ENCODE assay signal across 21 cellular contexts in genomic region chr11:131467645-131468270, GRCh38.
"Had no signal": no experiment of that assay in that cellular context is flagged by ENCODE, and none has a peak within 500 bp of the region (broad histone marks: within the 10 kb centered on the region; RNA-seq: fewer than 3 reads in every experiment).

No MANE protein-coding gene starts in this region.

- H3K36me3 ChIP-seq: breast epithelium, left lung, ovary, prostate gland, transverse colon, WERI-Rb-1 had no signal

- H3K27me3 ChIP-seq: ovary, transverse colon had no signal

- H3K9me3 ChIP-seq: breast epithelium, left lung, ovary, prostate gland, transverse colon had no signal

- H3K27ac ChIP-seq: breast epithelium, coronary artery, epithelial cell of prostate, left lung, ovary, prostate gland, skin epidermis, transverse colon, WERI-Rb-1 had no signal

- H3K4me1 Mint-ChIP-seq: activated CD4-positive, alpha-beta T cell treated with anti-CD3 and anti-CD28 coated beads, Interleukin-2, amount 10 ng/mL, durations not matched to agents 7 days and 5 days; stimulated activated memory B cell treated with anti-CD40 and anti-IgM and Interleukin-4, amounts not matched to agents 10 μg/mL and 1 μg/mL and 100 μg/mL, for 72 hours had no signal

- H3K4me1 ChIP-seq: breast epithelium, left lung, prostate gland, transverse colon had no signal

- H3K9me3 Mint-ChIP-seq: activated CD4-positive, alpha-beta T cell treated with anti-CD3 and anti-CD28 coated beads, Interleukin-2, amount 10 ng/mL, durations not matched to agents 7 days and 5 days; activated CD8-positive, alpha-beta T cell treated with anti-CD3 and anti-CD28 coated beads for 36 hours; naive thymus-derived CD8-positive, alpha-beta T cell had no signal

- H3K4me3 ChIP-seq: breast epithelium, coronary artery, left lung, lung, ovary, prostate gland, skin epidermis, transverse colon had no signal

- H3K27ac Mint-ChIP-seq: activated CD4-positive, alpha-beta T cell treated with anti-CD3 and anti-CD28 coated beads, Interleukin-2, amount 10 ng/mL, durations not matched to agents 7 days and 5 days; activated CD8-positive, alpha-beta T cell treated with anti-CD3 and anti-CD28 coated beads for 36 hours; activated naive CD4-positive, alpha-beta T cell treated with anti-CD3 and anti-CD28 coated beads, Interleukin-2, amount 50 U/mL, for 72 hours; naive thymus-derived CD8-positive, alpha-beta T cell; stimulated activated memory B cell treated with anti-CD40 and anti-IgM and Interleukin-4, amounts not matched to agents 10 μg/mL and 1 μg/mL and 100 μg/mL, for 72 hours had no signal

- H3K4me3 Mint-ChIP-seq: activated CD4-positive, alpha-beta T cell treated with anti-CD3 and anti-CD28 coated beads, Interleukin-2, amount 10 ng/mL, durations not matched to agents 7 days and 5 days; activated CD8-positive, alpha-beta T cell treated with anti-CD3 and anti-CD28 coated beads for 36 hours; naive thymus-derived CD8-positive, alpha-beta T cell; stimulated activated memory B cell treated with anti-CD40 and anti-IgM and Interleukin-4, amounts not matched to agents 10 μg/mL and 1 μg/mL and 100 μg/mL, for 72 hours had no signal

- DNase-seq: activated CD4-positive, alpha-beta T cell treated with anti-CD3 and anti-CD28 coated beads, Interleukin-2, amount 10 ng/mL, durations not matched to agents 7 days and 5 days; activated CD4-positive, CD25-positive, alpha-beta regulatory T cell treated with anti-CD3 and anti-CD28 coated beads, Interleukin-2, amount 50 U/mL, for 72 hours; activated CD8-positive, alpha-beta T cell treated with anti-CD3 and anti-CD28 coated beads for 36 hours; aorta; foreskin fibroblast; left lung; naive thymus-derived CD8-positive, alpha-beta T cell; ovary; right cardiac atrium; stimulated activated CD4-positive, alpha-beta T cell treated with anti-CD3 and anti-CD28 coated beads, Interleukin-2, amount 100 ng/mL, for 24 hours; T-helper 1 cell; transverse colon; WERI-Rb-1 had no signal

- H3K36me3 Mint-ChIP-seq: activated naive CD4-positive, alpha-beta T cell treated with anti-CD3 and anti-CD28 coated beads, Interleukin-2, amount 50 U/mL, for 72 hours; naive thymus-derived CD8-positive, alpha-beta T cell; stimulated activated memory B cell treated with anti-CD40 and anti-IgM and Interleukin-4, amounts not matched to agents 10 μg/mL and 1 μg/mL and 100 μg/mL, for 72 hours had no signal

- ATAC-seq: activated CD8-positive, alpha-beta T cell treated with anti-CD3 and anti-CD28 coated beads for 36 hours; activated naive CD4-positive, alpha-beta T cell treated with anti-CD3 and anti-CD28 coated beads, Interleukin-2, amount 50 U/mL, for 72 hours; left lung; naive thymus-derived CD8-positive, alpha-beta T cell; stimulated activated memory B cell treated with anti-CD40 and anti-IgM and Interleukin-4, amounts not matched to agents 10 μg/mL and 1 μg/mL and 100 μg/mL, for 72 hours had no signal
